8 cellular contexts compared by ENCODE assay signal in the genomic region with DNA sequence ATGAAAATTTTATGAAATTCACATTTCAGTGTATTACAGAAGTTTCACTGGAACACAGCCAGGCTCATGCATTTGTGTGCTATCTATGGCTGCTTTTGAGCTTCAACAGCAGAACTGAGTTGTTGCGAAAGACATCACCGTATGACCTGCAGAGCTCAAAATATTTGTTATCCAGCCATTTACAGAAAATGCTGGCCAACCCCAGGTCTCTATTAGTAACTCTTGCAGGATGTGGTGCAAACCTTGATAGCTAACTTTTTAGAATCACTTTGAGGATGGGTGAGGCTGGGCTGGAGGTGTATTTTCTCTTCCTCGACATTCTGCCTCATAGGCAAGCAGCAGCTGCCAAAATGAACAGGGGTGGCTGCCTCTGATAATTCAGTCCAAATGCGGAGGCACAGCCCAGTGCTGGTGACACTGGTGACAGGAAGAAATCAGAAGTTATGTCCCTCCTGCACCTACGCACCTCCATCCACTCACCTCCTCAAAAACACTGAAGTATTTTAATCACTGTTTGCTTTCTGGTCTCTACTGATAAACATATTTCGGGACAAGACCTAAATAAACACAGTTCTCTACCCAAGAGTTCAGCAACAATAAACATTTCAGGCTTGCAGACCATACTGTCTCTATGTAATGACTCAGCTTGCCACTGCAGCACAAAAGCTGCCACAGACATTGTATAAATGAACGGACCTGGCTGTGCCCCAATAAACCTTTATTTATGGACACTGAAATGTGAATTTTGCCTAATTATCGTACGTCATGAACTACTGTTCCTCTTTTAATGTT. TPM values are rescaled to one million over a fixed set of nuclear protein-coding genes. Genes with fewer than 3 reads are reported as not detected.
A peak's percentile ranks its signal among the peaks of the same experiment; 100 is the strongest.
DNase-seq lines count a peak whose midpoint lies in the region; ATAC-seq, FAIRE-seq and TF ChIP-seq lines count a peak whose summit lies in the region.

No MANE protein-coding gene starts in this region.

- no peak overlapping the region for H3K18ac ChIP-seq in H1 (ENCODE audit: extremely low read depth, low read length)
- H3K18ac ChIP-seq in neuronal stem cell (ENCODE audit: low read length), result no peak overlapping the region

- H2BK120ac ChIP-seq in H1 (replicated peaks; ENCODE audit: low read depth, low read length) (no peak overlapping the region), neuronal stem cell (ENCODE audit: low read depth, low read length) (no peak overlapping the region)

- H3K27ac Mint-ChIP-seq in neural progenitor cell, result peak overlapping the region; percentile 40

- H3K23ac ChIP-seq in H1 (ENCODE audit: insufficient read length), result no peak overlapping the region
- no peak overlapping the region for H3K23ac ChIP-seq in neuronal stem cell (ENCODE audit: low read depth, low read length, poor library complexity)

- no peak overlapping the region for H4K5ac ChIP-seq in H1 (ENCODE audit: insufficient read length, low read depth, low read length)

- TF ChIP-seq CTCF in H1 (IDR thresholded peaks at IDR 0.05; ENCODE audit: control extremely low read depth in 1 of 3, insufficient read depth in 1 of 3, low read depth in 1 of 3, low read length in 3 of 3) (no peak), neural progenitor cell (IDR thresholded peaks at IDR 0.05) (no peak)

- no peak overlapping the region for H2BK20ac ChIP-seq in H1 (ENCODE audit: low read length)

- no peak overlapping the region for H3K4me3 Mint-ChIP-seq in neural progenitor cell

- H2BK12ac ChIP-seq in H1 (ENCODE audit: low read depth, low read length) (no peak overlapping the region), neuronal stem cell (ENCODE audit: low read length) (no peak overlapping the region)

- H3K14ac ChIP-seq in H1 (ENCODE audit: insufficient read length), result no peak overlapping the region
- no peak overlapping the region for H3K14ac ChIP-seq in neuronal stem cell (ENCODE audit: low read length)

- H4K8ac ChIP-seq in H1 (ENCODE audit: extremely low read depth, insufficient read depth, low read length) (no peak overlapping the region), neuronal stem cell (ENCODE audit: low read depth, low read length) (no peak overlapping the region)

- peaks cover 6 to 20% of the 10 kb centered on the region in 2 experiments for H4K20me1 ChIP-seq in H1 (replicated peaks in 1 of 2; ENCODE audit: control insufficient read depth in 1 of 2, insufficient read depth in 2 of 2, low read length in 2 of 2)
- H4K20me1 ChIP-seq in neural progenitor cell (ENCODE audit: low read depth), result peaks cover 76% of the 10 kb centered on the region

- no peaks in the 10 kb centered on the region for H3K9me3 Mint-ChIP-seq in neural progenitor cell

- peaks cover 27% of the 10 kb centered on the region for H3K4me1 Mint-ChIP-seq in neural progenitor cell

- 93% methylated on average over 9 of the region's 9 CpGs; no CpG with 5 or more reads in 1 of the 2 experiments for WGBS in H1 (ENCODE audit: extremely low coverage in 1 of 2, insufficient coverage in 1 of 2, insufficient read length in 1 of 2, insufficient replicate concordance in 2 of 2, low coverage in 1 of 2, low lambda C conversion rate in 2 of 2, missing lambda C conversion rate in 1 of 2), 2 experiments
- no CpG with 5 or more reads among the region's 9 CpGs for WGBS in neuronal stem cell (ENCODE audit: extremely low coverage in 2 of 2, insufficient read length in 2 of 2, insufficient replicate concordance in 1 of 2), 2 donors

- H3K79me2 ChIP-seq in H1 (ENCODE audit: control insufficient read depth in 1 of 2, insufficient read depth in 2 of 2, low read length in 2 of 2), result peaks cover 3 to 72% of the 10 kb centered on the region in 2 experiments; a peak in 2 of 4 replicates
- H3K79me2 ChIP-seq in neural progenitor cell (ENCODE audit: low read depth), result peaks cover 99% of the 10 kb centered on the region

- no peak for TF ChIP-seq EP300 in H1 (IDR thresholded peaks at IDR 0.05; ENCODE audit: borderline replicate concordance in 1 of 2, low read depth in 2 of 2, low read length in 2 of 2)

- no peak for TF ChIP-seq RAD21 in H1 (IDR thresholded peaks at IDR 0.05 in 1 of 2, conservative IDR thresholded peaks at IDR 0.05 in 1 of 2; ENCODE audit: low read depth in 2 of 2, low read length in 2 of 2)

- H3K79me1 ChIP-seq in H1 (ENCODE audit: low read depth, low read length) (peaks cover 15% of the 10 kb centered on the region), neuronal stem cell (ENCODE audit: low read depth, low read length) (peaks cover 12% of the 10 kb centered on the region)

- H3K23me2 ChIP-seq in H1 (ENCODE audit: low read depth, low read length), result peaks cover 2% of the 10 kb centered on the region; the same call in 1 of the 2 replicates

- no peak overlapping the region for H3K4me3 ChIP-seq in H1 (ENCODE audit: extremely low read depth in 1 of 4, insufficient read depth in 2 of 4, low read depth in 3 of 4, low read length in 4 of 4)
- H3K4me3 ChIP-seq in neural progenitor cell, result no peak overlapping the region
- H3K4me3 ChIP-seq in neuronal stem cell (ENCODE audit: low read length in 2 of 2), result no peak overlapping the region

- FAIRE-seq in H1 (lab: Jason Lieb, UNC), result no peak

- H3K4me2 ChIP-seq in H1 (ENCODE audit: insufficient read depth in 1 of 2, low read depth in 2 of 2, low read length in 2 of 2), result no peak overlapping the region
- H3K4me2 ChIP-seq in neural progenitor cell, result no peak overlapping the region
- H3K4me2 ChIP-seq in neuronal stem cell (ENCODE audit: insufficient read depth, low read length, poor library complexity, severe bottlenecking), result no peak overlapping the region

- no peak for TF ChIP-seq POLR2A in H1 (IDR thresholded peaks at IDR 0.05; ENCODE audit: control extremely low read depth in 1 of 2, low read depth in 2 of 2, low read length in 2 of 2)

- POLR2A ChIA-PET in H1 (lab: Charles Lee; ENCODE audit: partially characterized antibody), result no interaction called here

- H4K91ac ChIP-seq in H1 (replicated peaks; ENCODE audit: insufficient read length, low read length) (no peak overlapping the region), neuronal stem cell (ENCODE audit: low read depth, low read length, poor library complexity) (no peak overlapping the region)

- no peaks in the 10 kb centered on the region; a peak in 2 of 7 replicates for H3K4me1 ChIP-seq in H1 (replicated peaks in 1 of 4; ENCODE audit: control insufficient read depth in 3 of 4, insufficient read depth in 4 of 4, low read length in 3 of 4)
- H3K4me1 ChIP-seq in neural progenitor cell, result peaks cover 8% of the 10 kb centered on the region
- peaks cover 6% of the 10 kb centered on the region in 2 donors for H3K4me1 ChIP-seq in neuronal stem cell (ENCODE audit: control insufficient read depth in 2 of 2, insufficient read depth in 1 of 2, low read depth in 1 of 2, low read length in 2 of 2)

- H2BK5ac ChIP-seq in H1 (ENCODE audit: low read depth, low read length), result no peak overlapping the region
- H2BK5ac ChIP-seq in neuronal stem cell (ENCODE audit: low read length), result no peak overlapping the region

- H3K27me3 Mint-ChIP-seq in neural progenitor cell (ENCODE audit: insufficient read depth, low read depth), result no peaks in the 10 kb centered on the region

- no peak overlapping the region for H3K56ac ChIP-seq in H1 (replicated peaks; ENCODE audit: insufficient read length, low read depth, low read length)

- no peaks in the 10 kb centered on the region for H3F3A ChIP-seq in neural progenitor cell (ENCODE audit: low read depth)

- H2AFZ ChIP-seq in H1 (ENCODE audit: low read length) (no peak overlapping the region), neural progenitor cell (replicated peaks) (no peak overlapping the region), neuronal stem cell (ENCODE audit: low read length) (no peak overlapping the region)

- H3K9me3 ChIP-seq in H1 (ENCODE audit: insufficient read depth in 2 of 2, low read depth in 1 of 2, low read length in 1 of 2) (no peaks in the 10 kb centered on the region), neural progenitor cell (ENCODE audit: low read depth) (no peaks in the 10 kb centered on the region), neuronal stem cell (replicated peaks in 1 of 2; ENCODE audit: control insufficient read depth in 2 of 2, insufficient read depth in 1 of 2, low read depth in 1 of 2, low read length in 2 of 2) (no peaks in the 10 kb centered on the region)

- CTCF ChIA-PET in H1 (lab: Charles Lee; ENCODE audit: partially characterized antibody), result no interaction called here

- H3K9ac ChIP-seq in H1 (replicated peaks in 1 of 4; ENCODE audit: extremely low read depth in 1 of 4, low read depth in 3 of 4, low read length in 3 of 4) (no peak overlapping the region), neural progenitor cell (no peak overlapping the region), neuronal stem cell (ENCODE audit: low read depth, low read length, poor library complexity) (no peak overlapping the region)

- no peak overlapping the region for H2BK15ac ChIP-seq in H1 (ENCODE audit: low read length)
- no peak overlapping the region for H2BK15ac ChIP-seq in neuronal stem cell (ENCODE audit: low read length)

- H2AK5ac ChIP-seq in H1 (ENCODE audit: low read depth, low read length) (no peak overlapping the region), neuronal stem cell (ENCODE audit: low read depth, low read length) (no peak overlapping the region)

- DNase-seq in GF-D8 (lab: John Stamatoyannopoulos, UW), result peak; percentile 4
- peak; percentile 58 for DNase-seq in NOMO-1 treated with dmso at 0.1 percent for 144 hours (lab: John Stamatoyannopoulos, UW; ENCODE audit: unreplicated experiment)
- DNase-seq in H1 (ENCODE audit: low read depth in 1 of 2, low spot score in 2 of 2), result no peak
- no peak for DNase-seq in neural progenitor cell (ENCODE audit: low spot score)
- DNase-seq in neuronal stem cell (ENCODE audit: low spot score), result no peak
- DNase-seq in NCI-H2196 (lab: John Stamatoyannopoulos, UW; ENCODE audit: unreplicated experiment), result no peak

- peaks cover 9% of the 10 kb centered on the region for H3K36me3 Mint-ChIP-seq in neural progenitor cell

- ATAC-seq in HG02798 (IDR thresholded peaks at IDR 0.05; ENCODE audit: poor library complexity, unreplicated experiment) (no peak), GM19324 (IDR thresholded peaks at IDR 0.05; ENCODE audit: low FRiP score, unreplicated experiment) (no peak)

- H3K27me3 ChIP-seq in H1 (replicated peaks in 1 of 4; ENCODE audit: control insufficient read depth in 3 of 4, extremely low read depth in 1 of 4, insufficient read depth in 3 of 4, low read length in 3 of 4) (no peaks in the 10 kb centered on the region), neural progenitor cell (no peaks in the 10 kb centered on the region), neuronal stem cell (ENCODE audit: control insufficient read depth in 3 of 3, insufficient read depth in 3 of 3, low read depth in 1 of 3, low read length in 3 of 3) (no peaks in the 10 kb centered on the region)

- H3K4ac ChIP-seq in H1 (replicated peaks; ENCODE audit: insufficient read length, low read depth, low read length), result no peak overlapping the region
- H3K4ac ChIP-seq in neuronal stem cell (ENCODE audit: low read length), result no peak overlapping the region

- H3K27ac ChIP-seq in H1 (ENCODE audit: low read depth, low read length), result no peak overlapping the region
- no peak overlapping the region for H3K27ac ChIP-seq in neural progenitor cell
- no peak overlapping the region for H3K27ac ChIP-seq in neuronal stem cell (replicated peaks; ENCODE audit: low read length)

- H3K36me3 ChIP-seq in H1 (ENCODE audit: control insufficient read depth in 2 of 4, insufficient read depth in 4 of 4, low read length in 3 of 4) (no peaks in the 10 kb centered on the region), neural progenitor cell (no peaks in the 10 kb centered on the region), neuronal stem cell (replicated peaks in 1 of 2; ENCODE audit: control insufficient read depth in 2 of 2, insufficient read depth in 2 of 2, low read length in 2 of 2) (peaks cover 0 to 2% of the 10 kb centered on the region in 2 donors)

RNA-seq across cellular contexts. Expression of a gene that starts 28.5 kb away (rescaled TPM):
- total RNA-seq in H1 (2021; fragmentation: NEBNext Ultra II Directional; extraction: Animal tissue kit (Norgen Biotek cat#: 25700)), result 91.4 and 93.2 TPM in 2 replicates
- 28.5 and 37.7 TPM in 2 replicates for polyA plus RNA-seq in H1 (2011; rRNA removed)
- polyA plus RNA-seq in H1 (2011; cell fraction: cytosol; rRNA removed), result 20.7 TPM
- 39.6 TPM for polyA plus RNA-seq in H1 (2011; cell fraction: nucleus; rRNA removed)
- 48.0 to 73.9 TPM (median 59.4 TPM) in 4 replicates for polyA plus RNA-seq in H1 (2012, experiment 1 of 2)
- 45.2 TPM for polyA plus RNA-seq in H1 (2012, experiment 2 of 2)
- 50.4 TPM for polyA plus RNA-seq in H1 (2013, experiment 1 of 2)
- 49.7 TPM for polyA plus RNA-seq in H1 (2013, experiment 2 of 2)
- polyA minus RNA-seq in H1 (2011; rRNA and poly(A)+ RNA removed), result 54.1 and 54.2 TPM in 2 replicates
- 41.5 TPM for polyA minus RNA-seq in H1 (2011; cell fraction: cytosol; rRNA and poly(A)+ RNA removed)
- 45.1 TPM for polyA minus RNA-seq in H1 (2011; cell fraction: nucleus; rRNA and poly(A)+ RNA removed)
- 33.1 and 53.9 TPM in 2 replicates for total RNA-seq in neural progenitor cell (ENCODE audit: low replicate concordance)
- polyA plus RNA-seq in neuronal stem cell (2013, experiment 1 of 2), result 63.9 TPM
- 64.4 TPM for polyA plus RNA-seq in neuronal stem cell (2013, experiment 2 of 2)

Comparison
In these comparisons a context has a peak if more than half of its experiments do, and no peak if none do; other contexts are left out.
1. DNase-seq: peak in GF-D8 (single experiment) and NOMO-1 treated with dmso at 0.1 percent for 144 hours (single experiment); none in H1 (0 of 2), neural progenitor cell (single experiment), neuronal stem cell (single experiment) and NCI-H2196 (single experiment).